Comparison of ENCODE assay signal across 1 cellular context in genomic region chr2:119174216-119174992, GRCh38.
TF ChIP-seq lines count a peak whose summit lies in the region.

No MANE protein-coding gene starts in this region.

TF ChIP-seq in H1, 55 proteins besides CTCF, POLR2A, EP300 and RAD21 (continued from another document):
- TF ChIP-seq, protein P1, sequence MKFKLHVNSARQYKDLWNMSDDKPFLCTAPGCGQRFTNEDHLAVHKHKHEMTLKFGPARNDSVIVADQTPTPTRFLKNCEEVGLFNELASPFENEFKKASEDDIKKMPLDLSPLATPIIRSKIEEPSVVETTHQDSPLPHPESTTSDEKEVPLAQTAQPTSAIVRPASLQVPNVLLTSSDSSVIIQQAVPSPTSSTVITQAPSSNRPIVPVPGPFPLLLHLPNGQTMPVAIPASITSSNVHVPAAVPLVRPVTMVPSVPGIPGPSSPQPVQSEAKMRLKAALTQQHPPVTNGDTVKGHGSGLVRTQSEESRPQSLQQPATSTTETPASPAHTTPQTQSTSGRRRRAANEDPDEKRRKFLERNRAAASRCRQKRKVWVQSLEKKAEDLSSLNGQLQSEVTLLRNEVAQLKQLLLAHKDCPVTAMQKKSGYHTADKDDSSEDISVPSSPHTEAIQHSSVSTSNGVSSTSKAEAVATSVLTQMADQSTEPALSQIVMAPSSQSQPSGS (IDR thresholded peaks at IDR 0.05; ENCODE audit: low read length), result no peak
